Comparison of ENCODE assay signal across 1 cellular context in the genomic region with DNA sequence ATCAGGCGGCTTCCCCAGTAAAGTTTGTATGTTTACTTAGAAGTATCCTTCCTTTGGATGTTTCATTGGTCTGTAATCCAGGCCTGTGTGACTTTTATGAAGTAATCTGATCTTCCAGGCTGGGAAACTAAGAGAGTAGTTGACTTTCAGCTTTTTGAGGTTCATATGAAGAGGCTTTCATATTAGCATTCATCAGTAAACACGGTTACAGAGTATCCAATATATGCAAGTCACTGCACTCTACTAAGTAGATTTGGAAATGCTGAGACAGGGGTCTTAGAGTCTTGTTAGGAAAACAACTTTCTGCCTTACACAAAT.
TF ChIP-seq lines count a peak whose summit lies in the region.

No MANE protein-coding gene starts in this region.

TF ChIP-seq in K562, 482 proteins besides CTCF, POLR2A, EP300 and RAD21 (continued from another document):
- 0 out of 2 replicates have a peak, but pooled peaks have one; percentile 33 for TF ChIP-seq ZNF644 (tag; IDR thresholded peaks at IDR 0.05; ENCODE audit: low read depth)
- TF ChIP-seq ZNF133 (CRISPR knock-in tag; IDR thresholded peaks at IDR 0.05), result no peak
- no peak for TF ChIP-seq PHF20 (IDR thresholded peaks at IDR 0.05; ENCODE audit: partially characterized antibody)
- TF ChIP-seq, protein P1, sequence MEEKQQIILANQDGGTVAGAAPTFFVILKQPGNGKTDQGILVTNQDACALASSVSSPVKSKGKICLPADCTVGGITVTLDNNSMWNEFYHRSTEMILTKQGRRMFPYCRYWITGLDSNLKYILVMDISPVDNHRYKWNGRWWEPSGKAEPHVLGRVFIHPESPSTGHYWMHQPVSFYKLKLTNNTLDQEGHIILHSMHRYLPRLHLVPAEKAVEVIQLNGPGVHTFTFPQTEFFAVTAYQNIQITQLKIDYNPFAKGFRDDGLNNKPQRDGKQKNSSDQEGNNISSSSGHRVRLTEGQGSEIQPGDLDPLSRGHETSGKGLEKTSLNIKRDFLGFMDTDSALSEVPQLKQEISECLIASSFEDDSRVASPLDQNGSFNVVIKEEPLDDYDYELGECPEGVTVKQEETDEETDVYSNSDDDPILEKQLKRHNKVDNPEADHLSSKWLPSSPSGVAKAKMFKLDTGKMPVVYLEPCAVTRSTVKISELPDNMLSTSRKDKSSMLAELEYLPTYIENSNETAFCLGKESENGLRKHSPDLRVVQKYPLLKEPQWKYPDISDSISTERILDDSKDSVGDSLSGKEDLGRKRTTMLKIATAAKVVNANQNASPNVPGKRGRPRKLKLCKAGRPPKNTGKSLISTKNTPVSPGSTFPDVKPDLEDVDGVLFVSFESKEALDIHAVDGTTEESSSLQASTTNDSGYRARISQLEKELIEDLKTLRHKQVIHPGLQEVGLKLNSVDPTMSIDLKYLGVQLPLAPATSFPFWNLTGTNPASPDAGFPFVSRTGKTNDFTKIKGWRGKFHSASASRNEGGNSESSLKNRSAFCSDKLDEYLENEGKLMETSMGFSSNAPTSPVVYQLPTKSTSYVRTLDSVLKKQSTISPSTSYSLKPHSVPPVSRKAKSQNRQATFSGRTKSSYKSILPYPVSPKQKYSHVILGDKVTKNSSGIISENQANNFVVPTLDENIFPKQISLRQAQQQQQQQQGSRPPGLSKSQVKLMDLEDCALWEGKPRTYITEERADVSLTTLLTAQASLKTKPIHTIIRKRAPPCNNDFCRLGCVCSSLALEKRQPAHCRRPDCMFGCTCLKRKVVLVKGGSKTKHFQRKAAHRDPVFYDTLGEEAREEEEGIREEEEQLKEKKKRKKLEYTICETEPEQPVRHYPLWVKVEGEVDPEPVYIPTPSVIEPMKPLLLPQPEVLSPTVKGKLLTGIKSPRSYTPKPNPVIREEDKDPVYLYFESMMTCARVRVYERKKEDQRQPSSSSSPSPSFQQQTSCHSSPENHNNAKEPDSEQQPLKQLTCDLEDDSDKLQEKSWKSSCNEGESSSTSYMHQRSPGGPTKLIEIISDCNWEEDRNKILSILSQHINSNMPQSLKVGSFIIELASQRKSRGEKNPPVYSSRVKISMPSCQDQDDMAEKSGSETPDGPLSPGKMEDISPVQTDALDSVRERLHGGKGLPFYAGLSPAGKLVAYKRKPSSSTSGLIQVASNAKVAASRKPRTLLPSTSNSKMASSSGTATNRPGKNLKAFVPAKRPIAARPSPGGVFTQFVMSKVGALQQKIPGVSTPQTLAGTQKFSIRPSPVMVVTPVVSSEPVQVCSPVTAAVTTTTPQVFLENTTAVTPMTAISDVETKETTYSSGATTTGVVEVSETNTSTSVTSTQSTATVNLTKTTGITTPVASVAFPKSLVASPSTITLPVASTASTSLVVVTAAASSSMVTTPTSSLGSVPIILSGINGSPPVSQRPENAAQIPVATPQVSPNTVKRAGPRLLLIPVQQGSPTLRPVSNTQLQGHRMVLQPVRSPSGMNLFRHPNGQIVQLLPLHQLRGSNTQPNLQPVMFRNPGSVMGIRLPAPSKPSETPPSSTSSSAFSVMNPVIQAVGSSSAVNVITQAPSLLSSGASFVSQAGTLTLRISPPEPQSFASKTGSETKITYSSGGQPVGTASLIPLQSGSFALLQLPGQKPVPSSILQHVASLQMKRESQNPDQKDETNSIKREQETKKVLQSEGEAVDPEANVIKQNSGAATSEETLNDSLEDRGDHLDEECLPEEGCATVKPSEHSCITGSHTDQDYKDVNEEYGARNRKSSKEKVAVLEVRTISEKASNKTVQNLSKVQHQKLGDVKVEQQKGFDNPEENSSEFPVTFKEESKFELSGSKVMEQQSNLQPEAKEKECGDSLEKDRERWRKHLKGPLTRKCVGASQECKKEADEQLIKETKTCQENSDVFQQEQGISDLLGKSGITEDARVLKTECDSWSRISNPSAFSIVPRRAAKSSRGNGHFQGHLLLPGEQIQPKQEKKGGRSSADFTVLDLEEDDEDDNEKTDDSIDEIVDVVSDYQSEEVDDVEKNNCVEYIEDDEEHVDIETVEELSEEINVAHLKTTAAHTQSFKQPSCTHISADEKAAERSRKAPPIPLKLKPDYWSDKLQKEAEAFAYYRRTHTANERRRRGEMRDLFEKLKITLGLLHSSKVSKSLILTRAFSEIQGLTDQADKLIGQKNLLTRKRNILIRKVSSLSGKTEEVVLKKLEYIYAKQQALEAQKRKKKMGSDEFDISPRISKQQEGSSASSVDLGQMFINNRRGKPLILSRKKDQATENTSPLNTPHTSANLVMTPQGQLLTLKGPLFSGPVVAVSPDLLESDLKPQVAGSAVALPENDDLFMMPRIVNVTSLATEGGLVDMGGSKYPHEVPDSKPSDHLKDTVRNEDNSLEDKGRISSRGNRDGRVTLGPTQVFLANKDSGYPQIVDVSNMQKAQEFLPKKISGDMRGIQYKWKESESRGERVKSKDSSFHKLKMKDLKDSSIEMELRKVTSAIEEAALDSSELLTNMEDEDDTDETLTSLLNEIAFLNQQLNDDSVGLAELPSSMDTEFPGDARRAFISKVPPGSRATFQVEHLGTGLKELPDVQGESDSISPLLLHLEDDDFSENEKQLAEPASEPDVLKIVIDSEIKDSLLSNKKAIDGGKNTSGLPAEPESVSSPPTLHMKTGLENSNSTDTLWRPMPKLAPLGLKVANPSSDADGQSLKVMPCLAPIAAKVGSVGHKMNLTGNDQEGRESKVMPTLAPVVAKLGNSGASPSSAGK (IDR thresholded peaks at IDR 0.05), result no peak
- TF ChIP-seq, protein P2, sequence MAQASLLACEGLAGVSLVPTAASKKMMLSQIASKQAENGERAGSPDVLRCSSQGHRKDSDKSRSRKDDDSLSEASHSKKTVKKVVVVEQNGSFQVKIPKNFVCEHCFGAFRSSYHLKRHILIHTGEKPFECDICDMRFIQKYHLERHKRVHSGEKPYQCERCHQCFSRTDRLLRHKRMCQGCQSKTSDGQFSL (CRISPR knock-in tag; IDR thresholded peaks at IDR 0.05), result no peak
- TF ChIP-seq, protein P2 (tag; IDR thresholded peaks at IDR 0.05), result no peak
- TF ChIP-seq KLF13 (tag; IDR thresholded peaks at IDR 0.05; ENCODE audit: borderline replicate concordance, low read depth), result no peak
- no peak for TF ChIP-seq ZNF224 (CRISPR knock-in tag; IDR thresholded peaks at IDR 0.05)
